Comparison of ENCODE assay signal across 23 cellular contexts in genomic region chr13:73090812-73091187, GRCh38. TPM values are rescaled to one million over a fixed set of nuclear protein-coding genes. Genes with fewer than 3 reads are reported as not detected.
DNase-seq lines count a peak whose midpoint lies in the region; ATAC-seq and TF ChIP-seq lines count a peak whose summit lies in the region.
"Had no signal": no experiment of that assay in that cellular context is flagged by ENCODE, and none has a peak within 500 bp of the region (broad histone marks: within the 10 kb centered on the region; RNA-seq: fewer than 3 reads in every experiment).

No MANE protein-coding gene starts in this region.

- CTCF ChIA-PET in activated CD4-positive, alpha-beta memory T cell treated with anti-CD3 and anti-CD28 coated beads for 36 hours (lab: Charles Lee) = no interaction called here

- H3K27me3 ChIP-seq in left lung = no peaks in the 10 kb centered on the region
- H3K27me3 ChIP-seq in H7 (ENCODE audit: control insufficient read depth, insufficient read depth, low read length) = no peaks in the 10 kb centered on the region
- H3K27me3 ChIP-seq: BLaER1, pancreas, SJCRH30, upper lobe of right lung had no signal

- peaks cover 14% of the 10 kb centered on the region for H3K4me1 Mint-ChIP-seq in HFFc6 (ENCODE audit: low read depth)
- peaks cover 8% of the 10 kb centered on the region for H3K4me1 Mint-ChIP-seq in activated T-helper 17 cell treated with anti-CD3 and anti-CD28 coated beads, Interleukin-2, amount 50 U/mL, for 72 hours
- H3K4me1 Mint-ChIP-seq in activated CD4-positive, alpha-beta memory T cell treated with anti-CD3 and anti-CD28 coated beads for 36 hours (ENCODE audit: low read depth) = peaks cover 8% of the 10 kb centered on the region

- H3K9me3 Mint-ChIP-seq in HFFc6 = peaks cover 22% of the 10 kb centered on the region
- no peaks in the 10 kb centered on the region for H3K9me3 Mint-ChIP-seq in activated T-helper 17 cell treated with anti-CD3 and anti-CD28 coated beads, Interleukin-2, amount 50 U/mL, for 72 hours
- peaks cover 6% of the 10 kb centered on the region for H3K9me3 Mint-ChIP-seq in activated CD4-positive, alpha-beta memory T cell treated with anti-CD3 and anti-CD28 coated beads for 36 hours
- H3K9me3 Mint-ChIP-seq: activated naive CD8-positive, alpha-beta T cell treated with anti-CD3 and anti-CD28 coated beads, Interleukin-2, amount 10 ng/mL, durations not matched to agents 7 days and 5 days; effector memory CD8-positive, alpha-beta T cell; T-cell had no signal

- peak overlapping the region; percentile 90 for H3K27ac Mint-ChIP-seq in HFFc6
- peak overlapping the region; percentile 89 for H3K27ac Mint-ChIP-seq in activated T-helper 17 cell treated with anti-CD3 and anti-CD28 coated beads, Interleukin-2, amount 50 U/mL, for 72 hours
- H3K27ac Mint-ChIP-seq in activated CD4-positive, alpha-beta memory T cell treated with anti-CD3 and anti-CD28 coated beads for 36 hours = no peak overlapping the region
- H3K27ac Mint-ChIP-seq: activated CD4-positive, alpha-beta T cell treated with anti-CD3 and anti-CD28 coated beads for 36 hours; activated CD8-positive, alpha-beta memory T cell treated with anti-CD3 and anti-CD28 coated beads, Interleukin-2, amount 10 ng/mL, durations not matched to agents 7 days and 5 days; activated T-helper 2 cell treated with anti-CD3 and anti-CD28 coated beads, Interferon-gamma antibody, Interleukin-2, Interleukin-4, amounts not matched to agents 10 μg/mL and 5 μg/mL and 100 μg/mL, durations not matched to agents 14 hours and 24 hours and 36 hours; effector memory CD8-positive, alpha-beta T cell had no signal

- H3K36me3 ChIP-seq in left lung (no peaks in the 10 kb centered on the region), H7 (replicated peaks; ENCODE audit: control insufficient read depth, insufficient read depth, low read length) (no peaks in the 10 kb centered on the region)
- H3K36me3 ChIP-seq: BLaER1, pancreas, SJCRH30, upper lobe of right lung had no signal

- POLR2A ChIA-PET in activated CD4-positive, alpha-beta memory T cell treated with anti-CD3 and anti-CD28 coated beads for 36 hours (lab: Charles Lee) = no interaction called here

- peaks cover 0 to 10% of the 10 kb centered on the region in 2 donors for H3K4me1 ChIP-seq in left lung
- H3K4me1 ChIP-seq: BLaER1, upper lobe of right lung had no signal

- TF ChIP-seq CTCF in 22Rv1 (IDR thresholded peaks at IDR 0.05) (no peak), HFFc6 (IDR thresholded peaks at IDR 0.05) (no peak), left lung (IDR thresholded peaks at IDR 0.05) (no peak)

- DNase-seq in HFFc6 (no peak), left lung (no peak), C1 segment of cervical spinal cord (lab: John Stamatoyannopoulos, UW) (no peak), H7 (no peak), DMS79 treated with DMSO at 0.1 percent for 48 hours (lab: John Stamatoyannopoulos, UW) (no peak)
- DNase-seq in activated CD4-positive, alpha-beta memory T cell treated with anti-CD3 and anti-CD28 coated beads for 36 hours = no peak
- DNase-seq: activated naive CD8-positive, alpha-beta T cell treated with anti-CD3 and anti-CD28 coated beads, Interleukin-2, amount 10 ng/mL, durations not matched to agents 7 days and 5 days; effector memory CD8-positive, alpha-beta T cell; NCI-H1092 treated with DMSO at 0.1 percent for 48 hours; right cardiac atrium; T-cell; upper lobe of right lung had no signal

- peaks cover 0 to 11% of the 10 kb centered on the region in 2 donors for H3K9me3 ChIP-seq in left lung
- H3K9me3 ChIP-seq: pancreas, upper lobe of right lung had no signal

- H3K27me3 Mint-ChIP-seq in HFFc6 (ENCODE audit: insufficient read depth) = no peaks in the 10 kb centered on the region
- no peaks in the 10 kb centered on the region for H3K27me3 Mint-ChIP-seq in activated T-helper 17 cell treated with anti-CD3 and anti-CD28 coated beads, Interleukin-2, amount 50 U/mL, for 72 hours
- no peaks in the 10 kb centered on the region for H3K27me3 Mint-ChIP-seq in activated CD4-positive, alpha-beta memory T cell treated with anti-CD3 and anti-CD28 coated beads for 36 hours
- H3K27me3 Mint-ChIP-seq: activated CD4-positive, alpha-beta T cell treated with anti-CD3 and anti-CD28 coated beads for 36 hours; activated CD8-positive, alpha-beta memory T cell treated with anti-CD3 and anti-CD28 coated beads, Interleukin-2, amount 10 ng/mL, durations not matched to agents 7 days and 5 days; activated naive CD8-positive, alpha-beta T cell treated with anti-CD3 and anti-CD28 coated beads, Interleukin-2, amount 10 ng/mL, durations not matched to agents 7 days and 5 days; brain; effector memory CD8-positive, alpha-beta T cell; naive thymus-derived CD4-positive, alpha-beta T cell; T-cell had no signal

- no peak overlapping the region for H3K4me3 ChIP-seq in left lung
- H3K4me3 ChIP-seq in H7 (ENCODE audit: insufficient read depth, low read depth, low read length) = no peak overlapping the region
- H3K4me3 ChIP-seq: BLaER1, pancreas, SJCRH30, upper lobe of right lung had no signal

- no peak overlapping the region for H3K4me3 Mint-ChIP-seq in HFFc6
- peak overlapping the region; percentile 17 for H3K4me3 Mint-ChIP-seq in activated T-helper 17 cell treated with anti-CD3 and anti-CD28 coated beads, Interleukin-2, amount 50 U/mL, for 72 hours
- no peak overlapping the region for H3K4me3 Mint-ChIP-seq in activated CD4-positive, alpha-beta memory T cell treated with anti-CD3 and anti-CD28 coated beads for 36 hours
- H3K4me3 Mint-ChIP-seq: activated CD4-positive, alpha-beta T cell treated with anti-CD3 and anti-CD28 coated beads for 36 hours; activated CD8-positive, alpha-beta memory T cell treated with anti-CD3 and anti-CD28 coated beads, Interleukin-2, amount 10 ng/mL, durations not matched to agents 7 days and 5 days; brain; effector memory CD8-positive, alpha-beta T cell; T-cell had no signal

- peak overlapping the region; percentile 62 for H3K27ac ChIP-seq in 22Rv1
- H3K27ac ChIP-seq in left lung = peak overlapping the region; percentile 23 to 34
- H3K27ac ChIP-seq: BLaER1, KMS-11, SJCRH30 had no signal

- ATAC-seq in activated T-helper 17 cell treated with anti-CD3 and anti-CD28 coated beads, Interleukin-2, amount 50 U/mL, for 72 hours (replicated peaks) = no peak
- no peak for ATAC-seq in left lung
- ATAC-seq: effector memory CD8-positive, alpha-beta T cell; naive thymus-derived CD4-positive, alpha-beta T cell; right cardiac atrium had no signal

- intact Hi-C loops in left lung (cut with DNase I) = no loop called here
- intact Hi-C loops in activated CD4-positive, alpha-beta memory T cell treated with anti-CD3 and anti-CD28 coated beads for 36 hours (cut with micrococcal nuclease) = no loop called here

- peaks cover 6% of the 10 kb centered on the region for H3K36me3 Mint-ChIP-seq in HFFc6 (ENCODE audit: low read depth)
- H3K36me3 Mint-ChIP-seq in activated T-helper 17 cell treated with anti-CD3 and anti-CD28 coated beads, Interleukin-2, amount 50 U/mL, for 72 hours (ENCODE audit: low read depth) = no peaks in the 10 kb centered on the region
- no peaks in the 10 kb centered on the region for H3K36me3 Mint-ChIP-seq in activated CD4-positive, alpha-beta memory T cell treated with anti-CD3 and anti-CD28 coated beads for 36 hours
- H3K36me3 Mint-ChIP-seq: activated CD8-positive, alpha-beta memory T cell treated with anti-CD3 and anti-CD28 coated beads, Interleukin-2, amount 10 ng/mL, durations not matched to agents 7 days and 5 days; brain; T-cell had no signal

RNA-seq across cellular contexts. Expression of gene KLF5, which starts 32.0 kb away (rescaled TPM):
- total RNA-seq in HFFc6 (2021; fragmentation: NEBNext Ultra II Directional; extraction: Animal tissue kit (Norgen Biotek cat#: 25700)) = 10 to 100 TPM; 20.3 to 37.1 (median 28.5) TPM
- 1 to 10 TPM; 3.5 to 5.2 TPM for total RNA-seq in activated T-helper 17 cell treated with anti-CD3 and anti-CD28 coated beads, Interleukin-2, amount 50 U/mL, for 72 hours
- 10 to 100 TPM; 34.4 to 52.9 TPM for total RNA-seq in left lung
- total RNA-seq in activated CD4-positive, alpha-beta memory T cell treated with anti-CD3 and anti-CD28 coated beads for 36 hours = 1 to 10 TPM; 3.3 to 4.2 TPM
- 1.5 and 3.8 TPM in 2 replicates for total RNA-seq in H7 (2014; rRNA removed; shearing (Covaris generic))
